ENCODE assay signal across 8 cellular contexts in genomic region chr9:503881-504852, GRCh38. TPM values are rescaled to one million over a fixed set of nuclear protein-coding genes. Genes with fewer than 3 reads are reported as not detected.
DNase-seq lines count a peak whose midpoint lies in the region; ATAC-seq and TF ChIP-seq lines count a peak whose summit lies in the region.

KANK1 (plus strand) TSS chr9:504695.

- H3K4me3 Mint-ChIP-seq in brain = peak within 1 kb of the TSS; percentile 87 to 91 (median 88)

- H3K27me3 ChIP-seq in gastrocnemius medialis = no peaks in the 10 kb centered on the region

- intact Hi-C loops in gastrocnemius medialis (cut with DNase I; ENCODE audit: low total_unique reads) = loop anchor here (1.0 to 5.0 kb wide), 2 partner anchors 34 to 43 kb away; no protein-coding TSS in a partner anchor

- H3K4me1 ChIP-seq in gastrocnemius medialis = peaks cover 0 to 8% of the 10 kb centered on the region in 2 donors

- H3K9me3 Mint-ChIP-seq in brain = peaks cover 0 to 4% (median 0%) of the 10 kb centered on the region in 5 experiments

- DNase-seq in GM12865 (ENCODE audit: low read depth) (peak; percentile 81), HFF-Myc (ENCODE audit: extremely low read depth, low read depth) (no peak), NAMALWA (ENCODE audit: low spot score) (peak; percentile 87), UCSD-AML1 (lab: John Stamatoyannopoulos, UW; ENCODE audit: unreplicated experiment) (peak; percentile 70), gastrocnemius medialis (peak; percentile 47 to 64), NK-92 (lab: John Stamatoyannopoulos, UW; ENCODE audit: unreplicated experiment) (no peak)

- TF ChIP-seq CTCF in GM12865 (IDR thresholded peaks at IDR 0.05; ENCODE audit: insufficient read depth, low read depth, low read length, missing control alignments) (peak; percentile 47), HFF-Myc (IDR thresholded peaks at IDR 0.05; ENCODE audit: low read depth, low read length, missing control alignments) (no peak), brain (conservative IDR thresholded peaks at IDR 0.05) (peak; percentile 20 to 35), gastrocnemius medialis (IDR thresholded peaks at IDR 0.05 in 4 of 5, conservative IDR thresholded peaks at IDR 0.05 in 1 of 5) (peak in 3 of 5 experiments; percentile 8 to 56 (median 28))

- TF ChIP-seq POLR2A in gastrocnemius medialis (IDR thresholded peaks at IDR 0.05) = peak; percentile 34 to 59

- H3K4me1 Mint-ChIP-seq in brain = peaks cover 17% of the 10 kb centered on the region

- peaks cover 14% of the 10 kb centered on the region for H3K36me3 Mint-ChIP-seq in brain

- H3K27ac Mint-ChIP-seq in brain = peak within 1 kb of the TSS; percentile 44 to 84 (median 80)

- ATAC-seq in gastrocnemius medialis = peak; percentile 89 to 90

- H3K27ac ChIP-seq in gastrocnemius medialis = peak within 1 kb of the TSS; percentile 64 to 94 (median 87)

- H3K27me3 Mint-ChIP-seq in brain = peaks cover 34% of the 10 kb centered on the region

- H3K36me3 ChIP-seq in gastrocnemius medialis = no peaks in the 10 kb centered on the region

- no peaks in the 10 kb centered on the region for H3K9me3 ChIP-seq in gastrocnemius medialis

- in situ Hi-C loops in gastrocnemius medialis (cut with MboI; ENCODE audit: low sequenced_read_pairs in 4 of 4) = no loop called here

- H3K4me3 ChIP-seq in GM12865 (ENCODE audit: low read depth, low read length) (peak within 1 kb of the TSS; percentile 71), HFF-Myc (replicated peaks; ENCODE audit: low read depth, low read length) (peak within 1 kb of the TSS; percentile 34), iPS-11a (ENCODE audit: low read depth, low read length) (peak within 1 kb of the TSS; percentile 65), gastrocnemius medialis (peak within 1 kb of the TSS; percentile 64 to 88 (median 72))

RNA-seq across cellular contexts. Expression of gene KANK1, which starts in this region (rescaled TPM):
- polyA plus RNA-seq in brain (ENCODE audit: insufficient read depth, low read depth, low replicate concordance) = 21.5 TPM
- total RNA-seq in gastrocnemius medialis = 100 to 1,000 TPM in 1 of 4 donors, 10 to 100 TPM in 3; 40.3 to 135 (median 70.5) TPM

Comparison
In these comparisons a context has a peak if more than half of its experiments do, and no peak if none do; other contexts are left out.
1. DNase-seq: peak in GM12865 (single experiment), NAMALWA (single experiment), UCSD-AML1 (single experiment) and gastrocnemius medialis (2 of 2); none in HFF-Myc (single experiment) and NK-92 (single experiment).
2. Peak in every context shown above with its lines, with median percentiles within 50 percentile points of each other: H3K4me3 ChIP-seq.